In genomic region chr4:21304061-21304541, GRCh38 we compare ENCODE assay signal across 10 cellular contexts.
DNase-seq lines count a peak whose midpoint lies in the region; ATAC-seq, FAIRE-seq and TF ChIP-seq lines count a peak whose summit lies in the region.
"Had no signal": no experiment of that assay in that cellular context is flagged by ENCODE, and none has a peak within 500 bp of the region (broad histone marks: within the 10 kb centered on the region; RNA-seq: fewer than 3 reads in every experiment).

No MANE protein-coding gene starts in this region.

- H3K4me1 ChIP-seq in astrocyte (ENCODE audit: insufficient read depth, low read length) = no peaks in the 10 kb centered on the region
- H3K4me1 ChIP-seq: heart left ventricle had no signal

- H3K4me3 ChIP-seq in astrocyte (ENCODE audit: insufficient read depth, low read depth, low read length) = no peak overlapping the region
- H3K4me3 ChIP-seq: heart left ventricle had no signal

- DNase-seq in NCI-H82 (lab: John Stamatoyannopoulos, UW) (peak; percentile 16), NCI-H82 treated with DMSO at 0.1 percent for 48 hours (lab: John Stamatoyannopoulos, UW; ENCODE audit: unreplicated experiment) (no peak), astrocyte (ENCODE audit: low read depth) (no peak), iris pigment epithelial cell (ENCODE audit: low read depth) (peak; percentile 18), superior temporal gyrus (ENCODE audit: extremely low spot score) (peak; percentile 54), NCI-H510A (lab: John Stamatoyannopoulos, UW) (no peak)
- DNase-seq: heart left ventricle, IMR-90 had no signal

- no peak for ATAC-seq in GM18861 (IDR thresholded peaks at IDR 0.05; ENCODE audit: unreplicated experiment)
- ATAC-seq in GM21367 (IDR thresholded peaks at IDR 0.05; ENCODE audit: unreplicated experiment) = no peak
- ATAC-seq: heart left ventricle had no signal

- no peaks in the 10 kb centered on the region for H4K20me1 ChIP-seq in astrocyte (ENCODE audit: insufficient read depth, low read length)

- no peaks in the 10 kb centered on the region for H3K9me3 ChIP-seq in astrocyte (ENCODE audit: insufficient read depth, low read depth, low read length)
- H3K9me3 ChIP-seq: heart left ventricle had no signal

- peaks cover 16% of the 10 kb centered on the region for H3K27me3 Mint-ChIP-seq in astrocyte (ENCODE audit: low read depth, unreplicated experiment)

- FAIRE-seq in astrocyte (lab: Jason Lieb, UNC) = no peak

- H3K79me2 ChIP-seq in astrocyte (ENCODE audit: insufficient read depth, low read length) = no peaks in the 10 kb centered on the region

- TF ChIP-seq CTCF in astrocyte (IDR thresholded peaks at IDR 0.05; ENCODE audit: insufficient read depth, low read depth, low read length) = no peak

- H3K4me2 ChIP-seq in astrocyte (ENCODE audit: low read length) = peak overlapping the region; percentile 67

- H3K4me1 Mint-ChIP-seq in astrocyte (ENCODE audit: low read depth, unreplicated experiment) = no peaks in the 10 kb centered on the region

- peak overlapping the region; percentile 73 for H3K27ac Mint-ChIP-seq in astrocyte (ENCODE audit: unreplicated experiment)

- no peak overlapping the region for H3K9ac ChIP-seq in astrocyte (ENCODE audit: low read length)

- peak overlapping the region; percentile 87 for H3K4me3 Mint-ChIP-seq in astrocyte (ENCODE audit: unreplicated experiment)

- no peaks in the 10 kb centered on the region for H3K36me3 ChIP-seq in astrocyte (ENCODE audit: insufficient read depth, low read length)
- H3K36me3 ChIP-seq: heart left ventricle had no signal

- no peaks in the 10 kb centered on the region for H3K36me3 Mint-ChIP-seq in astrocyte (ENCODE audit: low read depth, unreplicated experiment)

- H2AFZ ChIP-seq in astrocyte (ENCODE audit: low read depth, low read length) = peak overlapping the region; percentile 47

- no peaks in the 10 kb centered on the region for H3K9me3 Mint-ChIP-seq in astrocyte (ENCODE audit: unreplicated experiment)

- H3K27me3 ChIP-seq in astrocyte (ENCODE audit: insufficient read depth, low read length) = peaks cover 4% of the 10 kb centered on the region

- H3K27ac ChIP-seq in astrocyte (ENCODE audit: low read depth, low read length) = no peak overlapping the region
- H3K27ac ChIP-seq: heart left ventricle had no signal

Comparison
In these comparisons a context has a peak if more than half of its experiments do, and no peak if none do; other contexts are left out.
1. DNase-seq: peak in NCI-H82 (single experiment), iris pigment epithelial cell (single experiment) and superior temporal gyrus (single experiment); none in NCI-H82 treated with DMSO at 0.1 percent for 48 hours (single experiment), astrocyte (single experiment) and NCI-H510A (single experiment).